In genomic region chr18:79742076-79742475, GRCh38 we compare ENCODE assay signal across 17 cellular contexts. TPM values are rescaled to one million over a fixed set of nuclear protein-coding genes. Genes with fewer than 3 reads are reported as not detected.
A peak's percentile ranks its signal among the peaks of the same experiment; 100 is the strongest.
DNase-seq lines count a peak whose midpoint lies in the region; ATAC-seq and TF ChIP-seq lines count a peak whose summit lies in the region.
"Had no signal": no experiment of that assay in that cellular context is flagged by ENCODE, and none has a peak within 500 bp of the region (broad histone marks: within the 10 kb centered on the region; RNA-seq: fewer than 3 reads in every experiment).

No MANE protein-coding gene starts in this region.

- H3K9me3 Mint-ChIP-seq in activated naive CD4-positive, alpha-beta T cell treated with anti-CD3 and anti-CD28 coated beads, Interleukin-2, amount 50 U/mL, for 72 hours: no peaks in the 10 kb centered on the region

- ATAC-seq in activated naive CD4-positive, alpha-beta T cell treated with anti-CD3 and anti-CD28 coated beads, Interleukin-2, amount 50 U/mL, for 72 hours: peak in 1 of 2 donors; percentile 15
- ATAC-seq in T-helper 17 cell (no peak), GM21786 (IDR thresholded peaks at IDR 0.05; ENCODE audit: unreplicated experiment) (no peak), GM18868 (IDR thresholded peaks at IDR 0.05; ENCODE audit: unreplicated experiment) (no peak)

- H3K4me3 ChIP-seq in suprapubic skin: no peak overlapping the region

- TF ChIP-seq POLR2A in suprapubic skin (IDR thresholded peaks at IDR 0.05): no peak

- H3K27ac ChIP-seq in suprapubic skin: no peak overlapping the region

- H3K9me3 ChIP-seq in T-helper 17 cell (ENCODE audit: control insufficient read depth, low read length, poor library complexity, severe bottlenecking) (peaks cover 7% of the 10 kb centered on the region), suprapubic skin (no peaks in the 10 kb centered on the region)

- H3K36me3 Mint-ChIP-seq in activated naive CD4-positive, alpha-beta T cell treated with anti-CD3 and anti-CD28 coated beads, Interleukin-2, amount 50 U/mL, for 72 hours: peaks cover 60 to 62% of the 10 kb centered on the region in 2 donors
- H3K36me3 Mint-ChIP-seq in T-helper 17 cell (ENCODE audit: low read depth): peaks cover 15% of the 10 kb centered on the region

- no peaks in the 10 kb centered on the region for H3K4me1 Mint-ChIP-seq in T-helper 17 cell
- H3K4me1 Mint-ChIP-seq: CD14-positive monocyte had no signal

- 97% methylated on average over 4 of the region's 4 CpGs for WGBS in suprapubic skin

- no peak for TF ChIP-seq EP300 in suprapubic skin (IDR thresholded peaks at IDR 0.05)

- H3K4me3 Mint-ChIP-seq in T-helper 17 cell: no peak overlapping the region
- H3K4me3 Mint-ChIP-seq: CD14-positive monocyte, HFFc6 had no signal

- H3K36me3 ChIP-seq in suprapubic skin: peaks cover 68% of the 10 kb centered on the region

- no peak for TF ChIP-seq CTCF in suprapubic skin (IDR thresholded peaks at IDR 0.05)

- no peaks in the 10 kb centered on the region for H3K4me1 ChIP-seq in suprapubic skin

- peak overlapping the region; percentile 53 to 93 for H3K27ac Mint-ChIP-seq in activated naive CD4-positive, alpha-beta T cell treated with anti-CD3 and anti-CD28 coated beads, Interleukin-2, amount 50 U/mL, for 72 hours
- H3K27ac Mint-ChIP-seq in T-helper 17 cell: peak overlapping the region; percentile 44
- H3K27ac Mint-ChIP-seq: HFFc6 had no signal

- H3K27me3 ChIP-seq in suprapubic skin: no peaks in the 10 kb centered on the region

- peak in 1 of 2 donors; percentile 7 for DNase-seq in activated naive CD4-positive, alpha-beta T cell treated with anti-CD3 and anti-CD28 coated beads, Interleukin-2, amount 50 U/mL, for 72 hours (ENCODE audit: low spot score in 2 of 2)
- no peak for DNase-seq in activated naive CD4-positive, alpha-beta T cell (lab: John Stamatoyannopoulos, UW)
- DNase-seq in T-helper 17 cell: no peak
- peak; percentile 69 for DNase-seq in mesenteric fat pad (ENCODE audit: low spot score)
- DNase-seq in suprapubic skin (ENCODE audit: low spot score in 2 of 2): peak; percentile 42 to 59
- DNase-seq: DMS 273 treated with DMSO at 0.1 percent for 48 hours, HFFc6, NCI-H1048, NCI-H1436 treated with DMSO at 0.1 percent for 48 hours, NCI-H2081, NCI-H2227 treated with DMSO at 0.1 percent for 48 hours had no signal

- no peaks in the 10 kb centered on the region for H3K27me3 Mint-ChIP-seq in T-helper 17 cell

RNA-seq across cellular contexts. Expression of gene KCNG2, which starts 55.7 kb away (rescaled TPM):
- total RNA-seq in activated naive CD4-positive, alpha-beta T cell treated with anti-CD3 and anti-CD28 coated beads, Interleukin-2, amount 50 U/mL, for 72 hours: not detected
- total RNA-seq in T-helper 17 cell (not detected), mesenteric fat pad (0.51 TPM), suprapubic skin (not detected)
- total RNA-seq: A673, H4, HFFc6, MCF 10A had no signal

Comparison
In these comparisons a context has a peak if more than half of its experiments do, and no peak if none do; other contexts are left out.
1. DNase-seq: peak in mesenteric fat pad (single experiment) and suprapubic skin (2 of 2); none in activated naive CD4-positive, alpha-beta T cell (0 of 4) and T-helper 17 cell (0 of 3).